Comparison of ENCODE assay signal across 23 cellular contexts in the genomic region with DNA sequence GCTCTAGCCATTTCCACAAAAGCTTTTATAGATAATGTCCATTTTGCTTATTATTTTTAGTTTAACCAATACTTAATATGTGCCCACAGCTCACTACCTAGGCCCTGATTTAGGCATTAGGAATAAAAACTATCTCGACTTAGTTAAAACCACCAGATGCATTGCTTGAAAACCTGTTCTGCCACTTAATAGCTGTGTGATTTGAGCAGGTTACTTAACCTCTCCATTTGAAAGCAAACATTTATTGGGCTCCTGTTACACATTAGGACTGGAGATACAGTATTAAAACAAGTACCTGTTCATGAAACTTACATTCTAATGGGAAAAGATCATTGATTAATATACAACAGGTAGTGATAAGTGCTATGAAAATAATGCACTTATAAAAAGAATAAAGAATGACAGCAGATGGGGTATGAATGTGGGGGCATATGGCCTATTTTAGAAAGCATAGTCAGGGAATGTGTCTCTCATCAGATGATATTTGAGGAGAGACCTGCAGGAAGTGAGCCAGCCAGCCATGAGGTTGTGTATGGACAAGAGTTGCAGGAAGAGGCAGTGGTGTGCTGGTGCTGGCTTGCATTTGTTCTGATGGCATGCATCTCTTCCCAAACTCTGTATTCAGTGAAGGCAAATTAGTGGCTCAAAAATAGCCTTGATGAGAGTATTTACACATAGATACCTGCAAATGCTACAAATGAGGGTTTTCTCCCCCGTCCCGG. TPM values are rescaled to one million over a fixed set of nuclear protein-coding genes. Genes with fewer than 3 reads are reported as not detected.
DNase-seq lines count a peak whose midpoint lies in the region; ATAC-seq, FAIRE-seq and TF ChIP-seq lines count a peak whose summit lies in the region.
"Had no signal": no experiment of that assay in that cellular context is flagged by ENCODE, and none has a peak within 500 bp of the region (broad histone marks: within the 10 kb centered on the region; RNA-seq: fewer than 3 reads in every experiment).

No MANE protein-coding gene starts in this region.

- no peak overlapping the region for H3K4me3 Mint-ChIP-seq in WTC11
- H3K4me3 Mint-ChIP-seq: activated CD4-positive, alpha-beta memory T cell treated with anti-CD3 and anti-CD28 coated beads for 36 hours; CD4-positive, alpha-beta T cell; type B pancreatic cell had no signal

- no peaks in the 10 kb centered on the region for H3K9me3 Mint-ChIP-seq in WTC11
- H3K9me3 Mint-ChIP-seq: activated CD4-positive, alpha-beta memory T cell treated with anti-CD3 and anti-CD28 coated beads for 36 hours; CD4-positive, alpha-beta T cell; type B pancreatic cell had no signal

- no peak overlapping the region for H3K4me3 ChIP-seq in pancreas
- H3K4me3 ChIP-seq: dorsolateral prefrontal cortex, smooth muscle cell had no signal

- POLR2A ChIA-PET in WTC11 (lab: Charles Lee), result no interaction called here

- ATAC-seq in WTC11 (peak; percentile 56), pancreas (peak; percentile 32 to 65 (median 52)), GM21786 (IDR thresholded peaks at IDR 0.05; ENCODE audit: unreplicated experiment) (no peak)
- ATAC-seq: stimulated activated naive CD8-positive, alpha-beta T cell treated with anti-CD3 and anti-CD28 coated beads, Interleukin-15, Interleukin-2, amounts not matched to agents 100 U/mL and 50 U/mL, for 24 hours had no signal

- H3K36me3 ChIP-seq in pancreas, result no peaks in the 10 kb centered on the region

- H3K4me1 Mint-ChIP-seq in WTC11, result peaks cover 22% of the 10 kb centered on the region

- no peak overlapping the region for H3K27ac ChIP-seq in pancreas
- H3K27ac ChIP-seq: dorsolateral prefrontal cortex had no signal

- no peak for FAIRE-seq in pancreas (lab: Jason Lieb, UNC)
- FAIRE-seq: islet of Langerhans, RCC 7860 had no signal

- TF ChIP-seq CTCF in WTC11 (IDR thresholded peaks at IDR 0.05) (no peak), pancreas (IDR thresholded peaks at IDR 0.05) (no peak)

- WGBS in pancreas, 2 donors, result 45 to 49% methylated on average over 3 of the region's 3 CpGs

- no peaks in the 10 kb centered on the region for H3K27me3 ChIP-seq in pancreas
- H3K27me3 ChIP-seq: dorsolateral prefrontal cortex had no signal

- intact Hi-C loops in pancreas (cut with DNase I), result no loop called here

- H3K9me3 ChIP-seq in pancreas, result no peaks in the 10 kb centered on the region

- H3K27me3 Mint-ChIP-seq in WTC11 (ENCODE audit: low read depth), result no peaks in the 10 kb centered on the region
- H3K27me3 Mint-ChIP-seq: activated CD4-positive, alpha-beta memory T cell treated with anti-CD3 and anti-CD28 coated beads for 36 hours; CD4-positive, alpha-beta T cell; type B pancreatic cell had no signal

- H3K27ac Mint-ChIP-seq in WTC11, result no peak overlapping the region; the same call in 1 of the 2 replicates
- H3K27ac Mint-ChIP-seq: activated CD4-positive, alpha-beta memory T cell treated with anti-CD3 and anti-CD28 coated beads for 36 hours; CD4-positive, alpha-beta T cell; type B pancreatic cell had no signal

- peaks cover 0 to 13% (median 12%) of the 10 kb centered on the region in 3 donors for H3K4me1 ChIP-seq in pancreas

- DNase-seq in DMS79 treated with DMSO at 0.1 percent for 48 hours (lab: John Stamatoyannopoulos, UW) (peak; percentile 49), NCI-H2196 (lab: John Stamatoyannopoulos, UW; ENCODE audit: unreplicated experiment) (peak; percentile 43), WTC11 (ENCODE audit: low spot score) (no peak), pancreas (no peak), HuH-7.5 (ENCODE audit: low spot score) (no peak), NCI-H2107 treated with DMSO at 0.1 percent for 48 hours (lab: John Stamatoyannopoulos, UW; ENCODE audit: unreplicated experiment) (no peak), hypothalamus (lab: John Stamatoyannopoulos, UW) (no peak)
- DNase-seq: activated CD4-positive, alpha-beta memory T cell treated with anti-CD3 and anti-CD28 coated beads for 36 hours; activated naive CD4-positive, alpha-beta T cell; activated T-cell treated with anti-CD3 and anti-CD28 coated beads for 4 hours; amniotic stem cell; CD4-positive, alpha-beta T cell; dorsolateral prefrontal cortex; foreskin fibroblast; occipital lobe; stimulated activated CD4-positive, alpha-beta T cell treated with anti-CD3 and anti-CD28 coated beads, Interleukin-2, amount 100 ng/mL, for 48 hours; stimulated activated naive CD8-positive, alpha-beta T cell treated with anti-CD3 and anti-CD28 coated beads, Interleukin-15, Interleukin-2, amounts not matched to agents 100 U/mL and 50 U/mL, for 24 hours; T-helper 2 cell had no signal

- 0 out of 2 replicates have a peak, but pooled peaks cover 3% of the 10 kb centered on the region for H3K36me3 Mint-ChIP-seq in WTC11
- H3K36me3 Mint-ChIP-seq: type B pancreatic cell had no signal

- CTCF ChIA-PET in WTC11 (lab: Charles Lee), result interaction anchor here (1.2 kb wide), 1 partner anchor 230 kb away, joined by 4 read pairs; no protein-coding TSS in a partner anchor

TF ChIP-seq in WTC11, 78 proteins besides CTCF, POLR2A, EP300 and RAD21 (continues in another document):
- TF ChIP-seq, protein P1, sequence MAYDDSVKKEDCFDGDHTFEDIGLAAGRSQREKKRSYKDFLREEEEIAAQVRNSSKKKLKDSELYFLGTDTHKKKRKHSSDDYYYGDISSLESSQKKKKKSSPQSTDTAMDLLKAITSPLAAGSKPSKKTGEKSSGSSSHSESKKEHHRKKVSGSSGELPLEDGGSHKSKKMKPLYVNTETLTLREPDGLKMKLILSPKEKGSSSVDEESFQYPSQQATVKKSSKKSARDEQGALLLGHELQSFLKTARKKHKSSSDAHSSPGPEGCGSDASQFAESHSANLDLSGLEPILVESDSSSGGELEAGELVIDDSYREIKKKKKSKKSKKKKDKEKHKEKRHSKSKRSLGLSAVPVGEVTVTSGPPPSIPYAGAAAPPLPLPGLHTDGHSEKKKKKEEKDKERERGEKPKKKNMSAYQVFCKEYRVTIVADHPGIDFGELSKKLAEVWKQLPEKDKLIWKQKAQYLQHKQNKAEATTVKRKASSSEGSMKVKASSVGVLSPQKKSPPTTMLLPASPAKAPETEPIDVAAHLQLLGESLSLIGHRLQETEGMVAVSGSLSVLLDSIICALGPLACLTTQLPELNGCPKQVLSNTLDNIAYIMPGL (CRISPR knock-in tag; IDR thresholded peaks at IDR 0.05), result no peak
- no peak for TF ChIP-seq NR3C1 (CRISPR knock-in tag; conservative IDR thresholded peaks at IDR 0.05; ENCODE audit: low read depth)
- TF ChIP-seq, protein P2, sequence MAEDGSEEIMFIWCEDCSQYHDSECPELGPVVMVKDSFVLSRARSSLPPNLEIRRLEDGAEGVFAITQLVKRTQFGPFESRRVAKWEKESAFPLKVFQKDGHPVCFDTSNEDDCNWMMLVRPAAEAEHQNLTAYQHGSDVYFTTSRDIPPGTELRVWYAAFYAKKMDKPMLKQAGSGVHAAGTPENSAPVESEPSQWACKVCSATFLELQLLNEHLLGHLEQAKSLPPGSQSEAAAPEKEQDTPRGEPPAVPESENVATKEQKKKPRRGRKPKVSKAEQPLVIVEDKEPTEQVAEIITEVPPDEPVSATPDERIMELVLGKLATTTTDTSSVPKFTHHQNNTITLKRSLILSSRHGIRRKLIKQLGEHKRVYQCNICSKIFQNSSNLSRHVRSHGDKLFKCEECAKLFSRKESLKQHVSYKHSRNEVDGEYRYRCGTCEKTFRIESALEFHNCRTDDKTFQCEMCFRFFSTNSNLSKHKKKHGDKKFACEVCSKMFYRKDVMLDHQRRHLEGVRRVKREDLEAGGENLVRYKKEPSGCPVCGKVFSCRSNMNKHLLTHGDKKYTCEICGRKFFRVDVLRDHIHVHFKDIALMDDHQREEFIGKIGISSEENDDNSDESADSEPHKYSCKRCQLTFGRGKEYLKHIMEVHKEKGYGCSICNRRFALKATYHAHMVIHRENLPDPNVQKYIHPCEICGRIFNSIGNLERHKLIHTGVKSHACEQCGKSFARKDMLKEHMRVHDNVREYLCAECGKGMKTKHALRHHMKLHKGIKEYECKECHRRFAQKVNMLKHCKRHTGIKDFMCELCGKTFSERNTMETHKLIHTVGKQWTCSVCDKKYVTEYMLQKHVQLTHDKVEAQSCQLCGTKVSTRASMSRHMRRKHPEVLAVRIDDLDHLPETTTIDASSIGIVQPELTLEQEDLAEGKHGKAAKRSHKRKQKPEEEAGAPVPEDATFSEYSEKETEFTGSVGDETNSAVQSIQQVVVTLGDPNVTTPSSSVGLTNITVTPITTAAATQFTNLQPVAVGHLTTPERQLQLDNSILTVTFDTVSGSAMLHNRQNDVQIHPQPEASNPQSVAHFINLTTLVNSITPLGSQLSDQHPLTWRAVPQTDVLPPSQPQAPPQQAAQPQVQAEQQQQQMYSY (CRISPR knock-in tag; IDR thresholded peaks at IDR 0.05), result no peak
- TF ChIP-seq, protein P3, sequence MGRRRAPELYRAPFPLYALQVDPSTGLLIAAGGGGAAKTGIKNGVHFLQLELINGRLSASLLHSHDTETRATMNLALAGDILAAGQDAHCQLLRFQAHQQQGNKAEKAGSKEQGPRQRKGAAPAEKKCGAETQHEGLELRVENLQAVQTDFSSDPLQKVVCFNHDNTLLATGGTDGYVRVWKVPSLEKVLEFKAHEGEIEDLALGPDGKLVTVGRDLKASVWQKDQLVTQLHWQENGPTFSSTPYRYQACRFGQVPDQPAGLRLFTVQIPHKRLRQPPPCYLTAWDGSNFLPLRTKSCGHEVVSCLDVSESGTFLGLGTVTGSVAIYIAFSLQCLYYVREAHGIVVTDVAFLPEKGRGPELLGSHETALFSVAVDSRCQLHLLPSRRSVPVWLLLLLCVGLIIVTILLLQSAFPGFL (CRISPR knock-in tag; IDR thresholded peaks at IDR 0.05; ENCODE audit: borderline replicate concordance), result no peak
- TF ChIP-seq, protein P4, sequence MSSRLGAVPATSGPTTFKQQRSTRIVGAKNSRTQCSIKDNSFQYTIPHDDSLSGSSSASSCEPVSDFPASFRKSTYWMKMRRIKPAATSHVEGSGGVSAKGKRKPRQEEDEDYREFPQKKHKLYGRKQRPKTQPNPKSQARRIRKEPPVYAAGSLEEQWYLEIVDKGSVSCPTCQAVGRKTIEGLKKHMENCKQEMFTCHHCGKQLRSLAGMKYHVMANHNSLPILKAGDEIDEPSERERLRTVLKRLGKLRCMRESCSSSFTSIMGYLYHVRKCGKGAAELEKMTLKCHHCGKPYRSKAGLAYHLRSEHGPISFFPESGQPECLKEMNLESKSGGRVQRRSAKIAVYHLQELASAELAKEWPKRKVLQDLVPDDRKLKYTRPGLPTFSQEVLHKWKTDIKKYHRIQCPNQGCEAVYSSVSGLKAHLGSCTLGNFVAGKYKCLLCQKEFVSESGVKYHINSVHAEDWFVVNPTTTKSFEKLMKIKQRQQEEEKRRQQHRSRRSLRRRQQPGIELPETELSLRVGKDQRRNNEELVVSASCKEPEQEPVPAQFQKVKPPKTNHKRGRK (CRISPR knock-in tag; IDR thresholded peaks at IDR 0.05; ENCODE audit: borderline replicate concordance), result no peak
- no peak for TF ChIP-seq FOXJ3 (CRISPR knock-in tag; IDR thresholded peaks at IDR 0.05; ENCODE audit: borderline replicate concordance)

RNA-seq across cellular contexts. Expression of a gene that starts 34.3 kb away (rescaled TPM):
- total RNA-seq in WTC11 (2021), result 34.8 to 38.2 TPM (median 35.0 TPM) in 3 replicates
- 10 to 100 TPM; 12.9 to 21.5 (median 15.1) TPM for total RNA-seq in pancreas
- polyA plus RNA-seq in pancreas, result 1 to 10 TPM; 7.2 to 7.6 TPM

Comparison
In these comparisons a context has a peak if more than half of its experiments do, and no peak if none do; other contexts are left out.
1. DNase-seq: peak in DMS79 treated with DMSO at 0.1 percent for 48 hours (single experiment) and NCI-H2196 (single experiment); none in WTC11 (single experiment), pancreas (0 of 6), HuH-7.5 (single experiment), NCI-H2107 treated with DMSO at 0.1 percent for 48 hours (single experiment) and hypothalamus (0 of 51).